8 cellular contexts compared by ENCODE assay signal in the genomic region with DNA sequence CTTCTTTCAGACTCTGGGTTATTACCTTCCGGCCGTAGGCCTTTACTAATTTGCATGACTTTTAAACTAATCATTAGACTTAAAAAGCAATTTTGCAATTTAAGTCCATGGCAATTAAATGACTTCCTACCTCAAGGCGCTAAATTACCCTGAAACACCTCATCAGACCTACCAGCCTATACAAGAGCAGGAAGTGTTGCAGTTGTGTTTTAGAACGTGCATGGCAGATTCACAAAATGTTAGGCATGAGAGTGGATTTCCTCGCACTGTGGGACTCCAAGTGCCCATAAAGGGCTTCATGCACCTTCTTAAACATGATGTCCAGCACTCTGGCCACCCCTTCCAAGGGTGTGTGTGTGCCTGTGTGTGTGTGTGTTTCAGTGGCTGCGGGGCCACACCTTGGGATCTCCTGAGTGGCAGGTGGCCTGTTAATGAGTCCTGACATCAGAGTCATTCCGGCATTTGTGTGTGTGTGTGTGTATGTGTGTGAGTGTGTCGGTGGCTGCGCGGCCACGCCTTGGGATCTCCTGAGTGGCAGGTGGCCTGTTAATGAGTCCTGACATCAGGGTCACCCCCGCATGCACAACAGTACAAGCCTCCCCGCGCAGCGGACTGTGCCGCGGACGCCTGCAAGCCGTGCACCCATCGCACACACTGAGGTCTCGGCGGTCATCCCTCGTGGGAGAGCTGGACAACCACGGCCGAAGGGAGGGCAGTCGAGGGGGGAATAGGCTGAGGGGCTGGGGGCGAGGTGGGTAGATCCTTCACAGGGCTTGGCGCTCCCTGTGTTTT. TPM values are rescaled to one million over a fixed set of nuclear protein-coding genes. Genes with fewer than 3 reads are reported as not detected.
DNase-seq lines count a peak whose midpoint lies in the region; ATAC-seq and TF ChIP-seq lines count a peak whose summit lies in the region.

No MANE protein-coding gene starts in this region.

- no peaks in the 10 kb centered on the region for H3K9me3 Mint-ChIP-seq in activated T-helper 17 cell treated with anti-CD3 and anti-CD28 coated beads, Interleukin-2, amount 50 U/mL, for 72 hours
- H3K9me3 Mint-ChIP-seq in neural crest cell, result peaks cover 3% of the 10 kb centered on the region

- TF ChIP-seq CTCF in fibroblast of villous mesenchyme (IDR thresholded peaks at IDR 0.05; ENCODE audit: insufficient read depth, low read depth, low read length), result no peak
- no peak for TF ChIP-seq CTCF in neural crest cell (conservative IDR thresholded peaks at IDR 0.05)

- H3K4me3 ChIP-seq in fibroblast of villous mesenchyme (ENCODE audit: low read depth, low read length), result peak overlapping the region; percentile 96

- peaks cover 12% of the 10 kb centered on the region for H3K36me3 Mint-ChIP-seq in activated T-helper 17 cell treated with anti-CD3 and anti-CD28 coated beads, Interleukin-2, amount 50 U/mL, for 72 hours (ENCODE audit: low read depth)
- H3K36me3 Mint-ChIP-seq in neural crest cell (ENCODE audit: low read depth), result peaks cover 22% of the 10 kb centered on the region

- peak; percentile 41 for ATAC-seq in HG03280 (IDR thresholded peaks at IDR 0.05; ENCODE audit: unreplicated experiment)
- ATAC-seq in activated T-helper 17 cell treated with anti-CD3 and anti-CD28 coated beads, Interleukin-2, amount 50 U/mL, for 72 hours (replicated peaks), result peak; percentile 67

- TF ChIP-seq POLR2A in GM19099 (IDR thresholded peaks at IDR 0.05; ENCODE audit: extremely low read depth, insufficient read length, low read depth), result peak; percentile 60

- peak overlapping the region; percentile 90 for H3K27ac ChIP-seq in temporal lobe (ENCODE audit: low read depth, low read length)

- peak overlapping the region; percentile 96 for H3K27ac Mint-ChIP-seq in activated T-helper 17 cell treated with anti-CD3 and anti-CD28 coated beads, Interleukin-2, amount 50 U/mL, for 72 hours
- H3K27ac Mint-ChIP-seq in neural crest cell (ENCODE audit: unreplicated experiment), result peak overlapping the region; percentile 98

- DNase-seq in Ammon's horn (ENCODE audit: low spot score) (peak; percentile 70), NCI-H82 (lab: John Stamatoyannopoulos, UW) (peak; percentile 76), fibroblast of villous mesenchyme (ENCODE audit: low read depth) (peak; percentile 18), neural crest cell (ENCODE audit: low read depth, low spot score) (no peak)

- peaks cover 3% of the 10 kb centered on the region for H3K27me3 Mint-ChIP-seq in activated T-helper 17 cell treated with anti-CD3 and anti-CD28 coated beads, Interleukin-2, amount 50 U/mL, for 72 hours
- no peaks in the 10 kb centered on the region for H3K27me3 Mint-ChIP-seq in neural crest cell (ENCODE audit: low read depth)

- H3K4me1 Mint-ChIP-seq in activated T-helper 17 cell treated with anti-CD3 and anti-CD28 coated beads, Interleukin-2, amount 50 U/mL, for 72 hours, result peaks cover 33% of the 10 kb centered on the region
- H3K4me1 Mint-ChIP-seq in neural crest cell, result peaks cover 44% of the 10 kb centered on the region

- peak overlapping the region; percentile 93 for H3K4me3 Mint-ChIP-seq in activated T-helper 17 cell treated with anti-CD3 and anti-CD28 coated beads, Interleukin-2, amount 50 U/mL, for 72 hours
- H3K4me3 Mint-ChIP-seq in neural crest cell, result peak overlapping the region; percentile 93

RNA-seq across cellular contexts. Expression of gene C2CD5, which starts 0.9 kb away (rescaled TPM):
- 10 to 100 TPM; 32.4 to 33.3 TPM for total RNA-seq in activated T-helper 17 cell treated with anti-CD3 and anti-CD28 coated beads, Interleukin-2, amount 50 U/mL, for 72 hours
- total RNA-seq in fibroblast of villous mesenchyme (18.4 and 22.0 TPM in 2 replicates), neural crest cell (46.3 and 47.1 TPM in 2 replicates), temporal lobe (84.1 TPM)
